19 cellular contexts compared by ENCODE assay signal in genomic region chr10:59868974-59869940, GRCh38. TPM values are rescaled to one million over a fixed set of nuclear protein-coding genes. Genes with fewer than 3 reads are reported as not detected.
DNase-seq lines count a peak whose midpoint lies in the region; ATAC-seq, FAIRE-seq and TF ChIP-seq lines count a peak whose summit lies in the region.
"Had no signal": no experiment of that assay in that cellular context is flagged by ENCODE, and none has a peak within 500 bp of the region (broad histone marks: within the 10 kb centered on the region; RNA-seq: fewer than 3 reads in every experiment).

No MANE protein-coding gene starts in this region.

- no peak for ATAC-seq in activated CD4-positive, alpha-beta T cell treated with anti-CD3 and anti-CD28 coated beads for 36 hours
- ATAC-seq: A549, natural killer cell had no signal

- DNase-seq in activated CD4-positive, alpha-beta T cell treated with anti-CD3 and anti-CD28 coated beads for 36 hours: no peak
- no peak for DNase-seq in activated CD4-positive, alpha-beta T cell treated with anti-CD3 and anti-CD28 coated beads, Interleukin-2, amount 10 ng/mL, durations not matched to agents 7 days and 5 days
- DNase-seq in WERI-Rb-1 (peak; percentile 49), glutamatergic neuron (no peak), tibial artery (no peak), KG1 (lab: John Stamatoyannopoulos, UW) (no peak), RCC 7860 (ENCODE audit: low spot score) (no peak)
- no peak for DNase-seq in stimulated activated CD4-positive, alpha-beta T cell treated with anti-CD3 and anti-CD28 coated beads, Interleukin-2, amount 100 ng/mL, for 24 hours
- DNase-seq: natural killer cell; NCI-H226; posterior cingulate gyrus; stimulated activated CD4-positive, alpha-beta T cell treated with anti-CD3 and anti-CD28 coated beads, Interleukin-4, amount 100 ng/mL, for 4 hours had no signal

- peaks cover 12% of the 10 kb centered on the region for H3K36me3 Mint-ChIP-seq in activated CD4-positive, alpha-beta T cell treated with anti-CD3 and anti-CD28 coated beads for 36 hours (ENCODE audit: low read depth)
- no peaks in the 10 kb centered on the region for H3K36me3 Mint-ChIP-seq in activated CD4-positive, alpha-beta T cell treated with anti-CD3 and anti-CD28 coated beads, Interleukin-2, amount 10 ng/mL, durations not matched to agents 7 days and 5 days (ENCODE audit: low read depth)
- H3K36me3 Mint-ChIP-seq in glutamatergic neuron (ENCODE audit: unreplicated experiment): no peaks in the 10 kb centered on the region
- H3K36me3 Mint-ChIP-seq: natural killer cell had no signal

- POLR2A ChIA-PET in activated CD4-positive, alpha-beta T cell treated with anti-CD3 and anti-CD28 coated beads for 36 hours (lab: Charles Lee): interaction anchor here (1.1 kb wide), 1 partner anchor 37 kb away, joined by 3 read pairs; the partner anchor contains the start of gene CCDC6
- POLR2A ChIA-PET in activated CD4-positive, alpha-beta T cell treated with anti-CD3 and anti-CD28 coated beads, Interleukin-2, amount 10 ng/mL, durations not matched to agents 7 days and 5 days (lab: Charles Lee): no interaction called here

- H3K27me3 ChIP-seq in WERI-Rb-1 (ENCODE audit: insufficient read depth, low read depth, severe bottlenecking) (no peaks in the 10 kb centered on the region), tibial artery (no peaks in the 10 kb centered on the region)

- H3K4me3 ChIP-seq in WERI-Rb-1 (ENCODE audit: low read depth, low read length) (no peak overlapping the region), tibial artery (no peak overlapping the region)
- H3K4me3 ChIP-seq: A549, coronary artery, HAP-1 had no signal

- peaks cover 0 to 88% (median 34%) of the 10 kb centered on the region in 4 donors for H3K4me1 ChIP-seq in tibial artery
- H3K4me1 ChIP-seq: A549 had no signal

- H3K36me3 ChIP-seq in WERI-Rb-1: no peaks in the 10 kb centered on the region
- no peaks in the 10 kb centered on the region for H3K36me3 ChIP-seq in tibial artery
- H3K36me3 ChIP-seq: HAP-1 had no signal

- H3K4me3 Mint-ChIP-seq in activated CD4-positive, alpha-beta T cell treated with anti-CD3 and anti-CD28 coated beads for 36 hours: no peak overlapping the region
- no peak overlapping the region for H3K4me3 Mint-ChIP-seq in activated CD4-positive, alpha-beta T cell treated with anti-CD3 and anti-CD28 coated beads, Interleukin-2, amount 10 ng/mL, durations not matched to agents 7 days and 5 days
- no peak overlapping the region for H3K4me3 Mint-ChIP-seq in glutamatergic neuron (ENCODE audit: unreplicated experiment)
- H3K4me3 Mint-ChIP-seq: natural killer cell had no signal

- H3K9me3 ChIP-seq in WERI-Rb-1 (ENCODE audit: severe bottlenecking): no peaks in the 10 kb centered on the region
- no peaks in the 10 kb centered on the region for H3K9me3 ChIP-seq in tibial artery
- H3K9me3 ChIP-seq: A549, HAP-1 had no signal

- H3K27ac ChIP-seq in WERI-Rb-1: peak overlapping the region; percentile 65
- H3K27ac ChIP-seq in tibial artery: peak overlapping the region; percentile 20 to 82
- H3K27ac ChIP-seq: A549, coronary artery, RWPE1, VCaP had no signal

- H3K27me3 Mint-ChIP-seq in activated CD4-positive, alpha-beta T cell treated with anti-CD3 and anti-CD28 coated beads for 36 hours: no peaks in the 10 kb centered on the region
- no peaks in the 10 kb centered on the region for H3K27me3 Mint-ChIP-seq in activated CD4-positive, alpha-beta T cell treated with anti-CD3 and anti-CD28 coated beads, Interleukin-2, amount 10 ng/mL, durations not matched to agents 7 days and 5 days
- H3K27me3 Mint-ChIP-seq in glutamatergic neuron (ENCODE audit: unreplicated experiment): no peaks in the 10 kb centered on the region

- peak overlapping the region; percentile 62 for H3K27ac Mint-ChIP-seq in activated CD4-positive, alpha-beta T cell treated with anti-CD3 and anti-CD28 coated beads for 36 hours
- H3K27ac Mint-ChIP-seq in activated CD4-positive, alpha-beta T cell treated with anti-CD3 and anti-CD28 coated beads, Interleukin-2, amount 10 ng/mL, durations not matched to agents 7 days and 5 days: no peak overlapping the region
- H3K27ac Mint-ChIP-seq in glutamatergic neuron (ENCODE audit: unreplicated experiment): peak overlapping the region; percentile 48
- H3K27ac Mint-ChIP-seq: natural killer cell had no signal

- TF ChIP-seq CTCF in WERI-Rb-1 (IDR thresholded peaks at IDR 0.05; ENCODE audit: low read depth, low read length) (no peak), glutamatergic neuron (IDR thresholded peaks at IDR 0.05; ENCODE audit: partially characterized antibody, unreplicated experiment) (no peak), tibial artery (IDR thresholded peaks at IDR 0.05) (no peak)

- CTCF ChIA-PET in activated CD4-positive, alpha-beta T cell treated with anti-CD3 and anti-CD28 coated beads for 36 hours (lab: Charles Lee): interaction anchor here (1.5 to 2.0 kb wide), 2 partner anchors 10 to 53 kb away, joined by 5 to 6 read pairs; no protein-coding TSS in a partner anchor
- CTCF ChIA-PET in activated CD4-positive, alpha-beta T cell treated with anti-CD3 and anti-CD28 coated beads, Interleukin-2, amount 10 ng/mL, durations not matched to agents 7 days and 5 days (lab: Charles Lee): interaction anchor here (0.9 to 1.7 kb wide), 3 partner anchors 13 to 38 kb away, joined by 3 to 5 read pairs (median 4); partner anchors contain the start of gene CCDC6

- H3K4me1 Mint-ChIP-seq in activated CD4-positive, alpha-beta T cell treated with anti-CD3 and anti-CD28 coated beads for 36 hours: peaks cover 82% of the 10 kb centered on the region
- peaks cover 45% of the 10 kb centered on the region for H3K4me1 Mint-ChIP-seq in activated CD4-positive, alpha-beta T cell treated with anti-CD3 and anti-CD28 coated beads, Interleukin-2, amount 10 ng/mL, durations not matched to agents 7 days and 5 days
- peaks cover 11% of the 10 kb centered on the region for H3K4me1 Mint-ChIP-seq in glutamatergic neuron (ENCODE audit: low read depth, unreplicated experiment)

- intact Hi-C loops in activated CD4-positive, alpha-beta T cell treated with anti-CD3 and anti-CD28 coated beads for 36 hours (cut with DNase I, micrococcal nuclease): loop anchor here in 1 of 2 experiments (5.0 kb wide), 1 partner anchor 163 kb away; no protein-coding TSS in a partner anchor
- intact Hi-C loops in tibial artery (cut with DNase I; ENCODE audit: low total_unique reads): no loop called here

- FAIRE-seq in RCC 7860 (lab: Jason Lieb, UNC): no peak
- FAIRE-seq: A549, astrocyte, endothelial cell of umbilical vein had no signal

- no peaks in the 10 kb centered on the region for H3K9me3 Mint-ChIP-seq in activated CD4-positive, alpha-beta T cell treated with anti-CD3 and anti-CD28 coated beads for 36 hours (ENCODE audit: low read depth)
- H3K9me3 Mint-ChIP-seq in activated CD4-positive, alpha-beta T cell treated with anti-CD3 and anti-CD28 coated beads, Interleukin-2, amount 10 ng/mL, durations not matched to agents 7 days and 5 days: no peaks in the 10 kb centered on the region
- peaks cover 3% of the 10 kb centered on the region for H3K9me3 Mint-ChIP-seq in glutamatergic neuron (ENCODE audit: unreplicated experiment)
- H3K9me3 Mint-ChIP-seq: natural killer cell had no signal

RNA-seq across cellular contexts. Expression of gene CCDC6, which starts 37.1 kb away (rescaled TPM):
- total RNA-seq in activated CD4-positive, alpha-beta T cell treated with anti-CD3 and anti-CD28 coated beads for 36 hours: 10 to 100 TPM; 49.7 to 53.0 TPM
- 10 to 100 TPM; 18.9 to 21.8 TPM for total RNA-seq in activated CD4-positive, alpha-beta T cell treated with anti-CD3 and anti-CD28 coated beads, Interleukin-2, amount 10 ng/mL, durations not matched to agents 7 days and 5 days
- 28.1 TPM for total RNA-seq in glutamatergic neuron (ENCODE audit: unreplicated experiment)
